Comparison of ENCODE assay signal across 33 cellular contexts in genomic region chr2:45640575-45640974, GRCh38.
"Had no signal": no experiment of that assay in that cellular context is flagged by ENCODE, and none has a peak within 500 bp of the region (broad histone marks: within the 10 kb centered on the region; RNA-seq: fewer than 3 reads in every experiment).

No MANE protein-coding gene starts in this region.

- H3K36me3 ChIP-seq: adrenal gland, esophagus muscularis mucosa, gastroesophageal sphincter, heart right ventricle had no signal

- H3K79me2 ChIP-seq: hepatocyte had no signal

- H3K4me1 ChIP-seq: foreskin keratinocyte had no signal

- FAIRE-seq: colon had no signal

- H3K4me2 ChIP-seq: hepatocyte had no signal

- H3K4me3 ChIP-seq: adrenal gland, body of pancreas, esophagus muscularis mucosa, gastroesophageal sphincter, heart right ventricle, hepatocyte had no signal

- H3K27me3 ChIP-seq: adrenal gland, body of pancreas had no signal

- DNase-seq: activated B cell treated with CpG ODN at 0.5 μM for 24 hours; activated CD4-positive, alpha-beta T cell treated with anti-CD3 and anti-CD28 coated beads for 48 hours; activated CD4-positive, alpha-beta T cell treated with anti-CD3 and anti-CD28 coated beads, Interleukin-2, amount 50 U/mL, for 1 hour; activated CD4-positive, alpha-beta T cell treated with anti-CD3 and anti-CD28 coated beads, Interleukin-2, amount 50 U/mL, for 48 hours; activated CD8-positive, alpha-beta memory T cell treated with anti-CD3 and anti-CD28 coated beads for 24 hours; activated CD8-positive, alpha-beta T cell treated with anti-CD3 and anti-CD28 coated beads for 36 hours; activated effector memory CD4-positive, alpha-beta T cell treated with Interleukin-2 at 50 U/mL for 16 hours; activated gamma-delta T cell treated with Interleukin-2 at 50 U/mL for 16 hours; activated naive CD4-positive, alpha-beta T cell treated with Interleukin-2 at 50 U/mL for 16 hours; activated naive CD8-positive, alpha-beta T cell treated with anti-CD3 and anti-CD28 coated beads for 36 hours; activated naive CD8-positive, alpha-beta T cell treated with anti-CD3 and anti-CD28 coated beads, Interleukin-2, amount 50 U/mL, for 24 hours; activated T-cell treated with anti-CD3 and anti-CD28 coated beads, Interleukin-2, amount 50 U/mL, for 4 hours; adrenal gland; amygdala; aorta; body of pancreas; caudate nucleus; cortex of kidney; dermis blood vessel endothelial cell; effector CD4-positive, alpha-beta T cell; effector memory CD8-positive, alpha-beta T cell; erythroblast; foreskin keratinocyte; heart right ventricle; T-helper 17 cell; T1000 had no signal

- H3K27ac ChIP-seq: adrenal gland, body of pancreas, esophagus muscularis mucosa, foreskin keratinocyte, gastroesophageal sphincter, heart right ventricle, hepatocyte, VCaP had no signal

- H3K9me3 ChIP-seq: adrenal gland, body of pancreas, esophagus muscularis mucosa, gastroesophageal sphincter, heart right ventricle had no signal

- ATAC-seq: activated CD4-positive, CD25-positive, alpha-beta regulatory T cell treated with anti-CD3 and anti-CD28 coated beads, Interleukin-2, amount 50 U/mL, for 24 hours; activated CD8-positive, alpha-beta T cell treated with anti-CD3 and anti-CD28 coated beads for 36 hours; activated naive CD8-positive, alpha-beta T cell treated with anti-CD3 and anti-CD28 coated beads, Interleukin-2, amount 50 U/mL, for 24 hours; activated T-cell treated with anti-CD3 and anti-CD28 coated beads, Interleukin-2, amount 50 U/mL, for 4 hours; activated T-helper 17 cell treated with anti-CD3 and anti-CD28 coated beads, Interleukin-2, amount 50 U/mL, for 72 hours; body of pancreas; effector memory CD8-positive, alpha-beta T cell; foreskin keratinocyte; gastroesophageal sphincter; heart right ventricle; T-helper 17 cell had no signal

- H2AFZ ChIP-seq: hepatocyte had no signal
